ENCODE assay signal across 1 cellular context in the genomic region with DNA sequence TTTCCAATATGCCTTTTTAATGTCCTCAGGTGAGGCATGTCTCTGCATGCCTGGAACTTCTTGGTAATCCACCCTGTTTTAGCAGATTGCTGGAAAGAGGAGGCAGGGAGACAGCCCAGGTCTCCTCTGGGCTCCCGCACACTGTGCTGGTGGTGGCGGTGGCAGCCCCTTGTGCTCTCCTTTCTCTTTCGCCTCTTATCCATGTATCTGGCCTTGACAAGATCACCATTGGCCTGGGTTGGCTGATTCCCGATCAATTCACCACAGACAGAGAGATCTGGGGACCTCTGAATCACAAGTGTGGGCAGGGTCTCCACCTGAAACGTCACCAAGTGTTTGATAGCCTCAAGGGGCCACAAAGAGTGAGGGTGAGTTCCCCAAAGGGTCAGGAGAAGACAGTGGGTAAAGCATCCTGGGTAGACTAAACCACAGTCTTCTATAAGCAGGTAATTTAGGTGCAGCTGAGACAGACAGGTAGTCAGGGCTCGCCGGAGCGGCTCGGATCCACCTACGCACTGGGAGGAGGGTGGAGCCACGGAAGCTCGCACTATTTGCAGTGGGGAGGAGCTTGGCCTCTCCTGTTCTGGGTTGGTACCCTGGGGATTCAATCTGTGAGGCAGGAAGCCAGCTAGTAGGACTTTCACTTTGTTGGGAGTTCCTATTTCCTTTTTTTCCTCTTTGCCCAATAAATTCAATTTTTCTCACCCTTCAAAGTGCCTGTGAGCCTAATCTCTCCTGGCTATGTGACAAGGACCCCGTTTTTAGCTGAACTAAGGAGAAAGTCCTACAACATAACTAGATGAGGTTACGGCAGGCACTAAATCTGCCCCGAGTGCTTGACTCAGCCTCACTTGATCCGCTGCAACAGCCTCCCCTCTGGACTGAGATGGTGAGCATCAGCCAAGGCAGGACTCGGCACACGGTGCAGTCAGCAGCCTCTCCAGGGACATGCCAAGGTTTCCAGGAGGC.
TF ChIP-seq lines count a peak whose summit lies in the region.

No MANE protein-coding gene starts in this region.

TF ChIP-seq in GM12878, 131 proteins besides CTCF, POLR2A, EP300 and RAD21 (continued from another document):
- TF ChIP-seq KDM1A (IDR thresholded peaks at IDR 0.05; ENCODE audit: borderline replicate concordance): no peak
- no peak for TF ChIP-seq TAF1 (IDR thresholded peaks at IDR 0.05; ENCODE audit: borderline replicate concordance, low read depth, low read length)
- no peak for TF ChIP-seq ZNF687 (IDR thresholded peaks at IDR 0.05)
- TF ChIP-seq NFIC (IDR thresholded peaks at IDR 0.05; ENCODE audit: low read depth, low read length): no peak
- no peak for TF ChIP-seq NKRF (conservative IDR thresholded peaks at IDR 0.05)
- TF ChIP-seq, protein P1, sequence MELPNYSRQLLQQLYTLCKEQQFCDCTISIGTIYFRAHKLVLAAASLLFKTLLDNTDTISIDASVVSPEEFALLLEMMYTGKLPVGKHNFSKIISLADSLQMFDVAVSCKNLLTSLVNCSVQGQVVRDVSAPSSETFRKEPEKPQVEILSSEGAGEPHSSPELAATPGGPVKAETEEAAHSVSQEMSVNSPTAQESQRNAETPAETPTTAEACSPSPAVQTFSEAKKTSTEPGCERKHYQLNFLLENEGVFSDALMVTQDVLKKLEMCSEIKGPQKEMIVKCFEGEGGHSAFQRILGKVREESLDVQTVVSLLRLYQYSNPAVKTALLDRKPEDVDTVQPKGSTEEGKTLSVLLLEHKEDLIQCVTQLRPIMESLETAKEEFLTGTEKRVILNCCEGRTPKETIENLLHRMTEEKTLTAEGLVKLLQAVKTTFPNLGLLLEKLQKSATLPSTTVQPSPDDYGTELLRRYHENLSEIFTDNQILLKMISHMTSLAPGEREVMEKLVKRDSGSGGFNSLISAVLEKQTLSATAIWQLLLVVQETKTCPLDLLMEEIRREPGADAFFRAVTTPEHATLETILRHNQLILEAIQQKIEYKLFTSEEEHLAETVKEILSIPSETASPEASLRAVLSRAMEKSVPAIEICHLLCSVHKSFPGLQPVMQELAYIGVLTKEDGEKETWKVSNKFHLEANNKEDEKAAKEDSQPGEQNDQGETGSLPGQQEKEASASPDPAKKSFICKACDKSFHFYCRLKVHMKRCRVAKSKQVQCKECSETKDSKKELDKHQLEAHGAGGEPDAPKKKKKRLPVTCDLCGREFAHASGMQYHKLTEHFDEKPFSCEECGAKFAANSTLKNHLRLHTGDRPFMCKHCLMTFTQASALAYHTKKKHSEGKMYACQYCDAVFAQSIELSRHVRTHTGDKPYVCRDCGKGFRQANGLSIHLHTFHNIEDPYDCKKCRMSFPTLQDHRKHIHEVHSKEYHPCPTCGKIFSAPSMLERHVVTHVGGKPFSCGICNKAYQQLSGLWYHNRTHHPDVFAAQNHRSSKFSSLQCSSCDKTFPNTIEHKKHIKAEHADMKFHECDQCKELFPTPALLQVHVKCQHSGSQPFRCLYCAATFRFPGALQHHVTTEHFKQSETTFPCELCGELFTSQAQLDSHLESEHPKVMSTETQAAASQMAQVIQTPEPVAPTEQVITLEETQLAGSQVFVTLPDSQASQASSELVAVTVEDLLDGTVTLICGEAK (IDR thresholded peaks at IDR 0.05; ENCODE audit: borderline replicate concordance): no peak
- TF ChIP-seq MEF2B (IDR thresholded peaks at IDR 0.05; ENCODE audit: partially characterized antibody, poor library complexity, severe bottlenecking): peak; percentile 70
- TF ChIP-seq IRF4 (IDR thresholded peaks at IDR 0.05; ENCODE audit: low read depth, low read length): no peak
- no peak for TF ChIP-seq FOXM1 (IDR thresholded peaks at IDR 0.05; ENCODE audit: low read depth, low read length)
- TF ChIP-seq, protein P2, sequence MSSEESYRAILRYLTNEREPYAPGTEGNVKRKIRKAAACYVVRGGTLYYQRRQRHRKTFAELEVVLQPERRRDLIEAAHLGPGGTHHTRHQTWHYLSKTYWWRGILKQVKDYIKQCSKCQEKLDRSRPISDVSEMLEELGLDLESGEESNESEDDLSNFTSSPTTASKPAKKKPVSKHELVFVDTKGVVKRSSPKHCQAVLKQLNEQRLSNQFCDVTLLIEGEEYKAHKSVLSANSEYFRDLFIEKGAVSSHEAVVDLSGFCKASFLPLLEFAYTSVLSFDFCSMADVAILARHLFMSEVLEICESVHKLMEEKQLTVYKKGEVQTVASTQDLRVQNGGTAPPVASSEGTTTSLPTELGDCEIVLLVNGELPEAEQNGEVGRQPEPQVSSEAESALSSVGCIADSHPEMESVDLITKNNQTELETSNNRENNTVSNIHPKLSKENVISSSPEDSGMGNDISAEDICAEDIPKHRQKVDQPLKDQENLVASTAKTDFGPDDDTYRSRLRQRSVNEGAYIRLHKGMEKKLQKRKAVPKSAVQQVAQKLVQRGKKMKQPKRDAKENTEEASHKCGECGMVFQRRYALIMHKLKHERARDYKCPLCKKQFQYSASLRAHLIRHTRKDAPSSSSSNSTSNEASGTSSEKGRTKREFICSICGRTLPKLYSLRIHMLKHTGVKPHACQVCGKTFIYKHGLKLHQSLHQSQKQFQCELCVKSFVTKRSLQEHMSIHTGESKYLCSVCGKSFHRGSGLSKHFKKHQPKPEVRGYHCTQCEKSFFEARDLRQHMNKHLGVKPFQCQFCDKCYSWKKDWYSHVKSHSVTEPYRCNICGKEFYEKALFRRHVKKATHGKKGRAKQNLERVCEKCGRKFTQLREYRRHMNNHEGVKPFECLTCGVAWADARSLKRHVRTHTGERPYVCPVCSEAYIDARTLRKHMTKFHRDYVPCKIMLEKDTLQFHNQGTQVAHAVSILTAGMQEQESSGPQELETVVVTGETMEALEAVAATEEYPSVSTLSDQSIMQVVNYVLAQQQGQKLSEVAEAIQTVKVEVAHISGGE (CRISPR knock-in tag; IDR thresholded peaks at IDR 0.05): no peak
- TF ChIP-seq JUNB (IDR thresholded peaks at IDR 0.05): no peak
- TF ChIP-seq RB1 (IDR thresholded peaks at IDR 0.05; ENCODE audit: borderline replicate concordance): no peak
- TF ChIP-seq, protein P3, sequence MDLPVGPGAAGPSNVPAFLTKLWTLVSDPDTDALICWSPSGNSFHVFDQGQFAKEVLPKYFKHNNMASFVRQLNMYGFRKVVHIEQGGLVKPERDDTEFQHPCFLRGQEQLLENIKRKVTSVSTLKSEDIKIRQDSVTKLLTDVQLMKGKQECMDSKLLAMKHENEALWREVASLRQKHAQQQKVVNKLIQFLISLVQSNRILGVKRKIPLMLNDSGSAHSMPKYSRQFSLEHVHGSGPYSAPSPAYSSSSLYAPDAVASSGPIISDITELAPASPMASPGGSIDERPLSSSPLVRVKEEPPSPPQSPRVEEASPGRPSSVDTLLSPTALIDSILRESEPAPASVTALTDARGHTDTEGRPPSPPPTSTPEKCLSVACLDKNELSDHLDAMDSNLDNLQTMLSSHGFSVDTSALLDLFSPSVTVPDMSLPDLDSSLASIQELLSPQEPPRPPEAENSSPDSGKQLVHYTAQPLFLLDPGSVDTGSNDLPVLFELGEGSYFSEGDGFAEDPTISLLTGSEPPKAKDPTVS (IDR thresholded peaks at IDR 0.05; ENCODE audit: low read depth, low read length): no peak
- no peak for TF ChIP-seq MXI1 (IDR thresholded peaks at IDR 0.05; ENCODE audit: low read depth, low read length)
- peak; percentile 37; the same call in 1 of the 2 replicates for TF ChIP-seq IKZF1 (conservative IDR thresholded peaks at IDR 0.05)
- TF ChIP-seq IKZF2 (IDR thresholded peaks at IDR 0.05): peak; percentile 15 to 21; a peak in 1 of 4 replicates
- peak; percentile 76 for TF ChIP-seq PKNOX1 (IDR thresholded peaks at IDR 0.05)
- TF ChIP-seq, protein P4, sequence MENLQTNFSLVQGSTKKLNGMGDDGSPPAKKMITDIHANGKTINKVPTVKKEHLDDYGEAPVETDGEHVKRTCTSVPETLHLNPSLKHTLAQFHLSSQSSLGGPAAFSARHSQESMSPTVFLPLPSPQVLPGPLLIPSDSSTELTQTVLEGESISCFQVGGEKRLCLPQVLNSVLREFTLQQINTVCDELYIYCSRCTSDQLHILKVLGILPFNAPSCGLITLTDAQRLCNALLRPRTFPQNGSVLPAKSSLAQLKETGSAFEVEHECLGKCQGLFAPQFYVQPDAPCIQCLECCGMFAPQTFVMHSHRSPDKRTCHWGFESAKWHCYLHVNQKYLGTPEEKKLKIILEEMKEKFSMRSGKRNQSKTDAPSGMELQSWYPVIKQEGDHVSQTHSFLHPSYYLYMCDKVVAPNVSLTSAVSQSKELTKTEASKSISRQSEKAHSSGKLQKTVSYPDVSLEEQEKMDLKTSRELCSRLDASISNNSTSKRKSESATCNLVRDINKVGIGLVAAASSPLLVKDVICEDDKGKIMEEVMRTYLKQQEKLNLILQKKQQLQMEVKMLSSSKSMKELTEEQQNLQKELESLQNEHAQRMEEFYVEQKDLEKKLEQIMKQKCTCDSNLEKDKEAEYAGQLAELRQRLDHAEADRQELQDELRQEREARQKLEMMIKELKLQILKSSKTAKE (IDR thresholded peaks at IDR 0.05; ENCODE audit: low read depth, poor library complexity, severe bottlenecking): no peak
- TF ChIP-seq CHD1 (IDR thresholded peaks at IDR 0.05; ENCODE audit: low read depth, low read length): no peak
